Comparison of ENCODE assay signal across 1 cellular context in the genomic region with DNA sequence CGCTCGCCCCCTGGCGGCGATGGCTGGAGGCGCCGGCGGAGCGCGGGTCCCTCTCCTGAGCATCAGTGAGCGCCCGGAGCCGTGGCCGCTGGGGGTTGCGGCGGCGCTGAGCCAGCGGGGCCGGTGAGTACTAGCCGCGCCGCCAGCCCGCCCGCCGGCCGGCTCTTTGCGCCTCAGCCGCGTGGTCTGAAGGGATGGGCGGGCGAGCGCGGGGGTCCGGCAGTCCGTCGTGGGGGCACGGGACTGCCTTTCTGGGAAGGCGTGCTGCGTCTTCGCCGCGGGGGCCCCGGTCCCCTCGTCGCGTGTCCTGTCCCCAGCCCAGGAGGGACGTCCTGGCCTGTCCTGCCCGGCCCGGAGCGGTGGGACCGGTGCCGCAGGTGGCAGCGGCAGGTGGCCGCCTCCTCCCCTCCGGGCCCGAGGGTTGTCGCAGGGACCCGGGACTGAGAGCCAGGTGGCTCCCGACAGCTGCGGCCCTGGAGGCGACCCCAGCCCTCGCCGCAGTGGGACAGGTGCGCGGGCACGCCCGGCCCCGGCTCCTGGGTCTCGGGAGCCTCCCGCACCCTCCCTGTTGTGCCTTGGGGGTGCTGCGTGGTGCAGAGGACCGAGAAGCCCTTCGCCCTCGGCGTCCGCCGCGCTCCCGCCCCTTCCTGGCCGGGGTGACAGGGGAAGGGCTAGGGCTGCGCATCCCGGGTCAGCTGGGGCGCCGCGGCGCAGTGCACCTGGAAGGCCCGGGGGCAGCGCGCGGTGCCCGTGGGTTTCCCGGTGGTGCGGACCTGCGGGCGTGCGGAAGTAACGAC.
A peak's percentile ranks its signal among the peaks of the same experiment; 100 is the strongest.
TF ChIP-seq lines count a peak whose summit lies in the region.

A gene with protein sequence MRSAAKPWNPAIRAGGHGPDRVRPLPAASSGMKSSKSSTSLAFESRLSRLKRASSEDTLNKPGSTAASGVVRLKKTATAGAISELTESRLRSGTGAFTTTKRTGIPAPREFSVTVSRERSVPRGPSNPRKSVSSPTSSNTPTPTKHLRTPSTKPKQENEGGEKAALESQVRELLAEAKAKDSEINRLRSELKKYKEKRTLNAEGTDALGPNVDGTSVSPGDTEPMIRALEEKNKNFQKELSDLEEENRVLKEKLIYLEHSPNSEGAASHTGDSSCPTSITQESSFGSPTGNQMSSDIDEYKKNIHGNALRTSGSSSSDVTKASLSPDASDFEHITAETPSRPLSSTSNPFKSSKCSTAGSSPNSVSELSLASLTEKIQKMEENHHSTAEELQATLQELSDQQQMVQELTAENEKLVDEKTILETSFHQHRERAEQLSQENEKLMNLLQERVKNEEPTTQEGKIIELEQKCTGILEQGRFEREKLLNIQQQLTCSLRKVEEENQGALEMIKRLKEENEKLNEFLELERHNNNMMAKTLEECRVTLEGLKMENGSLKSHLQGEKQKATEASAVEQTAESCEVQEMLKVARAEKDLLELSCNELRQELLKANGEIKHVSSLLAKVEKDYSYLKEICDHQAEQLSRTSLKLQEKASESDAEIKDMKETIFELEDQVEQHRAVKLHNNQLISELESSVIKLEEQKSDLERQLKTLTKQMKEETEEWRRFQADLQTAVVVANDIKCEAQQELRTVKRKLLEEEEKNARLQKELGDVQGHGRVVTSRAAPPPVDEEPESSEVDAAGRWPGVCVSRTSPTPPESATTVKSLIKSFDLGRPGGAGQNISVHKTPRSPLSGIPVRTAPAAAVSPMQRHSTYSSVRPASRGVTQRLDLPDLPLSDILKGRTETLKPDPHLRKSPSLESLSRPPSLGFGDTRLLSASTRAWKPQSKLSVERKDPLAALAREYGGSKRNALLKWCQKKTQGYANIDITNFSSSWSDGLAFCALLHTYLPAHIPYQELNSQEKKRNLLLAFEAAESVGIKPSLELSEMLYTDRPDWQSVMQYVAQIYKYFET (plus strand): TSS at position 58 of the 797 bp plus-strand sequence. CDS start 87,293 bp downstream, outside the sequence.

TF ChIP-seq in K562, 482 proteins besides CTCF, POLR2A, EP300 and RAD21 (continued from another document):
- TF ChIP-seq, protein P1, sequence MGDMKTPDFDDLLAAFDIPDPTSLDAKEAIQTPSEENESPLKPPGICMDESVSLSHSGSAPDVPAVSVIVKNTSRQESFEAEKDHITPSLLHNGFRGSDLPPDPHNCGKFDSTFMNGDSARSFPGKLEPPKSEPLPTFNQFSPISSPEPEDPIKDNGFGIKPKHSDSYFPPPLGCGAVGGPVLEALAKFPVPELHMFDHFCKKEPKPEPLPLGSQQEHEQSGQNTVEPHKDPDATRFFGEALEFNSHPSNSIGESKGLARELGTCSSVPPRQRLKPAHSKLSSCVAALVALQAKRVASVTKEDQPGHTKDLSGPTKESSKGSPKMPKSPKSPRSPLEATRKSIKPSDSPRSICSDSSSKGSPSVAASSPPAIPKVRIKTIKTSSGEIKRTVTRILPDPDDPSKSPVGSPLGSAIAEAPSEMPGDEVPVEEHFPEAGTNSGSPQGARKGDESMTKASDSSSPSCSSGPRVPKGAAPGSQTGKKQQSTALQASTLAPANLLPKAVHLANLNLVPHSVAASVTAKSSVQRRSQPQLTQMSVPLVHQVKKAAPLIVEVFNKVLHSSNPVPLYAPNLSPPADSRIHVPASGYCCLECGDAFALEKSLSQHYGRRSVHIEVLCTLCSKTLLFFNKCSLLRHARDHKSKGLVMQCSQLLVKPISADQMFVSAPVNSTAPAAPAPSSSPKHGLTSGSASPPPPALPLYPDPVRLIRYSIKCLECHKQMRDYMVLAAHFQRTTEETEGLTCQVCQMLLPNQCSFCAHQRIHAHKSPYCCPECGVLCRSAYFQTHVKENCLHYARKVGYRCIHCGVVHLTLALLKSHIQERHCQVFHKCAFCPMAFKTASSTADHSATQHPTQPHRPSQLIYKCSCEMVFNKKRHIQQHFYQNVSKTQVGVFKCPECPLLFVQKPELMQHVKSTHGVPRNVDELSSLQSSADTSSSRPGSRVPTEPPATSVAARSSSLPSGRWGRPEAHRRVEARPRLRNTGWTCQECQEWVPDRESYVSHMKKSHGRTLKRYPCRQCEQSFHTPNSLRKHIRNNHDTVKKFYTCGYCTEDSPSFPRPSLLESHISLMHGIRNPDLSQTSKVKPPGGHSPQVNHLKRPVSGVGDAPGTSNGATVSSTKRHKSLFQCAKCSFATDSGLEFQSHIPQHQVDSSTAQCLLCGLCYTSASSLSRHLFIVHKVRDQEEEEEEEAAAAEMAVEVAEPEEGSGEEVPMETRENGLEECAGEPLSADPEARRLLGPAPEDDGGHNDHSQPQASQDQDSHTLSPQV (IDR thresholded peaks at IDR 0.05): peak; percentile 44; the same call in 1 of the 2 replicates
- TF ChIP-seq SIX5 (IDR thresholded peaks at IDR 0.05; ENCODE audit: borderline replicate concordance in 1 of 2, insufficient read depth in 1 of 2, low read depth in 1 of 2, low read length in 2 of 2): 0 out of 4 replicates have a peak, but pooled peaks of 1 of the 2 experiments have one; percentile 85
- TF ChIP-seq CREB1 (IDR thresholded peaks at IDR 0.05): no peak
- peak; percentile 28; the same call in 1 of the 2 replicates for TF ChIP-seq CREB1 (CRISPR knock-in tag; IDR thresholded peaks at IDR 0.05)
- TF ChIP-seq CREM (IDR thresholded peaks at IDR 0.05; ENCODE audit: low read depth): 0 out of 2 replicates have a peak, but pooled peaks have one; percentile 55
- TF ChIP-seq, protein P2, sequence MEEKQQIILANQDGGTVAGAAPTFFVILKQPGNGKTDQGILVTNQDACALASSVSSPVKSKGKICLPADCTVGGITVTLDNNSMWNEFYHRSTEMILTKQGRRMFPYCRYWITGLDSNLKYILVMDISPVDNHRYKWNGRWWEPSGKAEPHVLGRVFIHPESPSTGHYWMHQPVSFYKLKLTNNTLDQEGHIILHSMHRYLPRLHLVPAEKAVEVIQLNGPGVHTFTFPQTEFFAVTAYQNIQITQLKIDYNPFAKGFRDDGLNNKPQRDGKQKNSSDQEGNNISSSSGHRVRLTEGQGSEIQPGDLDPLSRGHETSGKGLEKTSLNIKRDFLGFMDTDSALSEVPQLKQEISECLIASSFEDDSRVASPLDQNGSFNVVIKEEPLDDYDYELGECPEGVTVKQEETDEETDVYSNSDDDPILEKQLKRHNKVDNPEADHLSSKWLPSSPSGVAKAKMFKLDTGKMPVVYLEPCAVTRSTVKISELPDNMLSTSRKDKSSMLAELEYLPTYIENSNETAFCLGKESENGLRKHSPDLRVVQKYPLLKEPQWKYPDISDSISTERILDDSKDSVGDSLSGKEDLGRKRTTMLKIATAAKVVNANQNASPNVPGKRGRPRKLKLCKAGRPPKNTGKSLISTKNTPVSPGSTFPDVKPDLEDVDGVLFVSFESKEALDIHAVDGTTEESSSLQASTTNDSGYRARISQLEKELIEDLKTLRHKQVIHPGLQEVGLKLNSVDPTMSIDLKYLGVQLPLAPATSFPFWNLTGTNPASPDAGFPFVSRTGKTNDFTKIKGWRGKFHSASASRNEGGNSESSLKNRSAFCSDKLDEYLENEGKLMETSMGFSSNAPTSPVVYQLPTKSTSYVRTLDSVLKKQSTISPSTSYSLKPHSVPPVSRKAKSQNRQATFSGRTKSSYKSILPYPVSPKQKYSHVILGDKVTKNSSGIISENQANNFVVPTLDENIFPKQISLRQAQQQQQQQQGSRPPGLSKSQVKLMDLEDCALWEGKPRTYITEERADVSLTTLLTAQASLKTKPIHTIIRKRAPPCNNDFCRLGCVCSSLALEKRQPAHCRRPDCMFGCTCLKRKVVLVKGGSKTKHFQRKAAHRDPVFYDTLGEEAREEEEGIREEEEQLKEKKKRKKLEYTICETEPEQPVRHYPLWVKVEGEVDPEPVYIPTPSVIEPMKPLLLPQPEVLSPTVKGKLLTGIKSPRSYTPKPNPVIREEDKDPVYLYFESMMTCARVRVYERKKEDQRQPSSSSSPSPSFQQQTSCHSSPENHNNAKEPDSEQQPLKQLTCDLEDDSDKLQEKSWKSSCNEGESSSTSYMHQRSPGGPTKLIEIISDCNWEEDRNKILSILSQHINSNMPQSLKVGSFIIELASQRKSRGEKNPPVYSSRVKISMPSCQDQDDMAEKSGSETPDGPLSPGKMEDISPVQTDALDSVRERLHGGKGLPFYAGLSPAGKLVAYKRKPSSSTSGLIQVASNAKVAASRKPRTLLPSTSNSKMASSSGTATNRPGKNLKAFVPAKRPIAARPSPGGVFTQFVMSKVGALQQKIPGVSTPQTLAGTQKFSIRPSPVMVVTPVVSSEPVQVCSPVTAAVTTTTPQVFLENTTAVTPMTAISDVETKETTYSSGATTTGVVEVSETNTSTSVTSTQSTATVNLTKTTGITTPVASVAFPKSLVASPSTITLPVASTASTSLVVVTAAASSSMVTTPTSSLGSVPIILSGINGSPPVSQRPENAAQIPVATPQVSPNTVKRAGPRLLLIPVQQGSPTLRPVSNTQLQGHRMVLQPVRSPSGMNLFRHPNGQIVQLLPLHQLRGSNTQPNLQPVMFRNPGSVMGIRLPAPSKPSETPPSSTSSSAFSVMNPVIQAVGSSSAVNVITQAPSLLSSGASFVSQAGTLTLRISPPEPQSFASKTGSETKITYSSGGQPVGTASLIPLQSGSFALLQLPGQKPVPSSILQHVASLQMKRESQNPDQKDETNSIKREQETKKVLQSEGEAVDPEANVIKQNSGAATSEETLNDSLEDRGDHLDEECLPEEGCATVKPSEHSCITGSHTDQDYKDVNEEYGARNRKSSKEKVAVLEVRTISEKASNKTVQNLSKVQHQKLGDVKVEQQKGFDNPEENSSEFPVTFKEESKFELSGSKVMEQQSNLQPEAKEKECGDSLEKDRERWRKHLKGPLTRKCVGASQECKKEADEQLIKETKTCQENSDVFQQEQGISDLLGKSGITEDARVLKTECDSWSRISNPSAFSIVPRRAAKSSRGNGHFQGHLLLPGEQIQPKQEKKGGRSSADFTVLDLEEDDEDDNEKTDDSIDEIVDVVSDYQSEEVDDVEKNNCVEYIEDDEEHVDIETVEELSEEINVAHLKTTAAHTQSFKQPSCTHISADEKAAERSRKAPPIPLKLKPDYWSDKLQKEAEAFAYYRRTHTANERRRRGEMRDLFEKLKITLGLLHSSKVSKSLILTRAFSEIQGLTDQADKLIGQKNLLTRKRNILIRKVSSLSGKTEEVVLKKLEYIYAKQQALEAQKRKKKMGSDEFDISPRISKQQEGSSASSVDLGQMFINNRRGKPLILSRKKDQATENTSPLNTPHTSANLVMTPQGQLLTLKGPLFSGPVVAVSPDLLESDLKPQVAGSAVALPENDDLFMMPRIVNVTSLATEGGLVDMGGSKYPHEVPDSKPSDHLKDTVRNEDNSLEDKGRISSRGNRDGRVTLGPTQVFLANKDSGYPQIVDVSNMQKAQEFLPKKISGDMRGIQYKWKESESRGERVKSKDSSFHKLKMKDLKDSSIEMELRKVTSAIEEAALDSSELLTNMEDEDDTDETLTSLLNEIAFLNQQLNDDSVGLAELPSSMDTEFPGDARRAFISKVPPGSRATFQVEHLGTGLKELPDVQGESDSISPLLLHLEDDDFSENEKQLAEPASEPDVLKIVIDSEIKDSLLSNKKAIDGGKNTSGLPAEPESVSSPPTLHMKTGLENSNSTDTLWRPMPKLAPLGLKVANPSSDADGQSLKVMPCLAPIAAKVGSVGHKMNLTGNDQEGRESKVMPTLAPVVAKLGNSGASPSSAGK (IDR thresholded peaks at IDR 0.05): peak; percentile 73
- TF ChIP-seq, protein P3, sequence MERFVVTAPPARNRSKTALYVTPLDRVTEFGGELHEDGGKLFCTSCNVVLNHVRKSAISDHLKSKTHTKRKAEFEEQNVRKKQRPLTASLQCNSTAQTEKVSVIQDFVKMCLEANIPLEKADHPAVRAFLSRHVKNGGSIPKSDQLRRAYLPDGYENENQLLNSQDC (CRISPR knock-in tag; IDR thresholded peaks at IDR 0.05): no peak
- TF ChIP-seq SRSF7 (optimal IDR thresholded peaks at IDR 0.05; ENCODE audit: low read depth, low read length): peak; percentile 27
- TF ChIP-seq, protein P4, sequence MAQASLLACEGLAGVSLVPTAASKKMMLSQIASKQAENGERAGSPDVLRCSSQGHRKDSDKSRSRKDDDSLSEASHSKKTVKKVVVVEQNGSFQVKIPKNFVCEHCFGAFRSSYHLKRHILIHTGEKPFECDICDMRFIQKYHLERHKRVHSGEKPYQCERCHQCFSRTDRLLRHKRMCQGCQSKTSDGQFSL (CRISPR knock-in tag; IDR thresholded peaks at IDR 0.05): no peak
- TF ChIP-seq, protein P4 (tag; IDR thresholded peaks at IDR 0.05): no peak
- TF ChIP-seq ZEB2 (IDR thresholded peaks at IDR 0.05): 0 out of 2 replicates have a peak, but pooled peaks have one; percentile 55
TF ChIP-seq in K562: peak in this region for 50.
